In genomic region chr4:85968945-85969830, GRCh38 we compare ENCODE assay signal across 8 cellular contexts.
DNase-seq lines count a peak whose midpoint lies in the region; ATAC-seq and TF ChIP-seq lines count a peak whose summit lies in the region.

No MANE protein-coding gene starts in this region.

- H3K27ac ChIP-seq in psoas muscle: no peak overlapping the region

- TF ChIP-seq CTCF in BE2C (IDR thresholded peaks at IDR 0.05; ENCODE audit: low read depth, low read length) (peak; percentile 66), fibroblast of the aortic adventitia (IDR thresholded peaks at IDR 0.05; ENCODE audit: insufficient read depth, low read length) (peak; percentile 57), psoas muscle (IDR thresholded peaks at IDR 0.05) (peak; percentile 61)

- H3K4me3 ChIP-seq in BE2C (ENCODE audit: low read depth, low read length) (no peak overlapping the region), fibroblast of the aortic adventitia (ENCODE audit: low read depth, low read length) (no peak overlapping the region), psoas muscle (no peak overlapping the region)

- no peaks in the 10 kb centered on the region for H3K9me3 ChIP-seq in BE2C
- no peaks in the 10 kb centered on the region for H3K9me3 ChIP-seq in psoas muscle

- H3K36me3 Mint-ChIP-seq in activated T-cell treated with anti-CD3 and anti-CD28 coated beads, Interleukin-2, amount 50 U/mL, for 24 hours (ENCODE audit: low read depth): no peaks in the 10 kb centered on the region

- DNase-seq in BE2C (no peak), KBM-7 (peak; percentile 54), RPMI8226 (peak; percentile 47), fibroblast of the aortic adventitia (ENCODE audit: low read depth) (peak; percentile 86), psoas muscle (no peak)
- DNase-seq in activated T-cell treated with anti-CD3 and anti-CD28 coated beads, Interleukin-2, amount 50 U/mL, for 24 hours: no peak

- intact Hi-C loops in psoas muscle (cut with DNase I): loop anchor here (2.0 to 10.0 kb wide), 5 partner anchors 144 to 824 kb away; no protein-coding TSS in a partner anchor

- H3K27me3 ChIP-seq in BE2C (no peaks in the 10 kb centered on the region), psoas muscle (ENCODE audit: insufficient read depth in 3 of 3, low read length in 2 of 3) (no peaks in the 10 kb centered on the region)

- no peaks in the 10 kb centered on the region for H3K27me3 Mint-ChIP-seq in activated T-cell treated with anti-CD3 and anti-CD28 coated beads, Interleukin-2, amount 50 U/mL, for 24 hours

- in situ Hi-C loops in KBM-7 (cut with MboI; ENCODE audit: low pct_unique_long_range_greater_than_20kb, low sequenced_read_pairs): no loop called here

- H3K9me3 Mint-ChIP-seq in activated T-cell treated with anti-CD3 and anti-CD28 coated beads, Interleukin-2, amount 50 U/mL, for 24 hours: no peaks in the 10 kb centered on the region

- 35 to 49% (median 37%) methylated on average over 3 of the region's 3 CpGs for WGBS in psoas muscle, 3 donors

- peak; percentile 68 for ATAC-seq in GM19372 (IDR thresholded peaks at IDR 0.05; ENCODE audit: low read depth, unreplicated experiment)
- peak; percentile 38 to 77 (median 50) for ATAC-seq in psoas muscle
- no peak for ATAC-seq in activated CD4-positive, CD25-positive, alpha-beta regulatory T cell treated with anti-CD3 and anti-CD28 coated beads, Interleukin-2, amount 50 U/mL, for 24 hours

- H3K27ac Mint-ChIP-seq in activated T-cell treated with anti-CD3 and anti-CD28 coated beads, Interleukin-2, amount 50 U/mL, for 24 hours: no peak overlapping the region

- H3K36me3 ChIP-seq in BE2C (no peaks in the 10 kb centered on the region), psoas muscle (ENCODE audit: insufficient read depth in 1 of 2, low read depth in 1 of 2) (peaks cover 0 to 8% of the 10 kb centered on the region in 2 donors)

- H3K4me3 Mint-ChIP-seq in activated T-cell treated with anti-CD3 and anti-CD28 coated beads, Interleukin-2, amount 50 U/mL, for 24 hours: no peak overlapping the region

- no peaks in the 10 kb centered on the region for H3K4me1 Mint-ChIP-seq in activated T-cell treated with anti-CD3 and anti-CD28 coated beads, Interleukin-2, amount 50 U/mL, for 24 hours (ENCODE audit: low read depth)

- H3K4me1 ChIP-seq in BE2C (no peaks in the 10 kb centered on the region), psoas muscle (peaks cover 8% of the 10 kb centered on the region)

Comparison
In these comparisons a context has a peak if more than half of its experiments do, and no peak if none do; other contexts are left out.
1. DNase-seq: peak in KBM-7 (single experiment), RPMI8226 (single experiment) and fibroblast of the aortic adventitia (single experiment); none in BE2C (single experiment), psoas muscle (0 of 2) and activated T-cell treated with anti-CD3 and anti-CD28 coated beads, Interleukin-2, amount 50 U/mL, for 24 hours (single experiment).
2. ATAC-seq: peak in GM19372 (single experiment) and psoas muscle (4 of 4); none in activated CD4-positive, CD25-positive, alpha-beta regulatory T cell treated with anti-CD3 and anti-CD28 coated beads, Interleukin-2, amount 50 U/mL, for 24 hours (0 of 2).
3. Peak in every context shown above with its lines, with median percentiles within 50 percentile points of each other: CTCF ChIP-seq.